Comparison of ENCODE assay signal across 23 cellular contexts in genomic region chr2:110906613-110907365, GRCh38.
"Had no signal": no experiment of that assay in that cellular context is flagged by ENCODE, and none has a peak within 500 bp of the region (broad histone marks: within the 10 kb centered on the region; RNA-seq: fewer than 3 reads in every experiment).

No MANE protein-coding gene starts in this region.

- H3K27me3 ChIP-seq: gastrocnemius medialis, heart right ventricle, left lung had no signal

- H3K9me3 ChIP-seq: gastrocnemius medialis had no signal

- FAIRE-seq: colon, endothelial cell of umbilical vein, islet of Langerhans, keratinocyte had no signal

- H3K4me1 ChIP-seq: esophagus squamous epithelium, gastrocnemius medialis, heart right ventricle, left lung, lower lobe of right lung had no signal

- ATAC-seq: gastrocnemius medialis, heart right ventricle, left cardiac atrium, left lung, left ventricle myocardium superior, lower lobe of right lung, mucosa of descending colon had no signal

- H3K27ac ChIP-seq: coronary artery, dorsolateral prefrontal cortex, esophagus squamous epithelium, gastrocnemius medialis, heart right ventricle, left lung, lower lobe of right lung had no signal

- H3K36me3 ChIP-seq: esophagus squamous epithelium, gastrocnemius medialis, heart right ventricle, left lung, lower lobe of right lung had no signal

- H3K4me3 ChIP-seq: coronary artery, dorsolateral prefrontal cortex, esophagus squamous epithelium, gastrocnemius medialis, heart right ventricle, left lung, lower lobe of right lung, mucosa of descending colon had no signal

- DNase-seq: dermis blood vessel endothelial cell; dorsolateral prefrontal cortex; effector CD4-positive, alpha-beta T cell; effector memory CD4-positive, alpha-beta T cell; esophagus squamous epithelium; foreskin fibroblast; gastrocnemius medialis; glutamatergic neuron; head of caudate nucleus; heart right ventricle; hippocampal formation; left cardiac atrium; left lung; left ventricle myocardium superior; lower lobe of right lung; mesenchymal stem cell; mucosa of descending colon; naive B cell had no signal
